8 cellular contexts compared by ENCODE assay signal in the genomic region with DNA sequence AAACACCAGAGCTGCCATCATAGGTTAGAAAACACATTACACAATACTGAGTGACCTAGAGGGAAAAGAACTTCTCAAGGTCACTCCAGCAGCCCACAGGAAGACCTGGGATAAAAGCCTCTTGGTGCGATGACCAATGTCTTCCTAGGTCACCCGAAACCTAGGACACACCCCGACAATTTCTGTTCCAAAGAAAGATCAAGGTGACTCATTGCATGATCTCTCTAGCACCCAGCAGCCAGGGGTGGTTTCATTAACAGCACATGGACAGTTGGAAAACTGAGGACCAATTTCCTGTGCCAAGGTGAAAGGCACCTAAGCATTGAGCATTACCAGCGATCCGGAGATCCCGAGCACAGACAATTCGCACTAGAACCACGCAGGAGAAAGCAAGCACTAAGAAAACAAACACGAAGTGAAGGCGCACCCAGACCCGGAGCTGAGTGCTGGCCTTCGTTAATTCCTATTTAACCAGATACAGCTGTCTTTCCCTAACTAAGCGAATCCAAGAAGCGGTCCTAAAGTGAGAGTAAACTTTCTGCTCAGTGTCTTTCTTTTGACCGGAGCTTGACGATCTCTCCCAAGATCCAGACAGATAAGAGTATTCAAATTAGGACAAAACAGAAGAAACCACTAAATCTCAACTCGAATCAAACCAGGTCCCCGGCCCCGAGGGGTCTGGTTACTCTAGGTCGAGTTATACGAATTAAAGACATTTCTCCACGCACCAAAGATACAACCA. TPM values are rescaled to one million over a fixed set of nuclear protein-coding genes. Genes with fewer than 3 reads are reported as not detected.
DNase-seq lines count a peak whose midpoint lies in the region; ATAC-seq and TF ChIP-seq lines count a peak whose summit lies in the region.

No MANE protein-coding gene starts in this region.

- no CpG with 5 or more reads among the region's 22 CpGs for WGBS in iPS DF 6.9 (ENCODE audit: insufficient coverage, insufficient read length)

- TF ChIP-seq CTCF in CD4-positive, alpha-beta T cell (IDR thresholded peaks at IDR 0.05), result no peak
- TF ChIP-seq CTCF in HEK293 (tag by site-specific recombination; IDR thresholded peaks at IDR 0.05), result no peak
- TF ChIP-seq CTCF in GM10248 (IDR thresholded peaks at IDR 0.05; ENCODE audit: control extremely low read depth, extremely low read depth, low read depth, missing control alignments), result no peak

- intact Hi-C loops in CD4-positive, alpha-beta T cell (cut with DNase I, micrococcal nuclease), result no loop called here

- POLR2A ChIA-PET in CD4-positive, alpha-beta T cell (lab: Charles Lee), result interaction anchor here (0.9 kb wide), 1 partner anchor 78 kb away, joined by 3 read pairs; a partner anchor contains a TSS
- POLR2A ChIA-PET in HEK293 (lab: Yijun Ruan, JAX), result interaction anchor here (0.7 to 1.0 kb wide), 2 partner anchors 11 to 619 kb away, joined by 3 read pairs; a partner anchor contains a TSS
- POLR2A ChIA-PET in GM10248 (lab: Yijun Ruan, JAX), result no interaction called here

- ATAC-seq in CD4-positive, alpha-beta T cell (ENCODE audit: poor library complexity), result no peak
- ATAC-seq in activated naive CD8-positive, alpha-beta T cell treated with anti-CD3 and anti-CD28 coated beads, Interleukin-2, amount 50 U/mL, for 24 hours, result no peak

- peaks cover 57% of the 10 kb centered on the region for H3K27me3 ChIP-seq in CD4-positive, alpha-beta T cell (ENCODE audit: control insufficient read depth, insufficient read depth, low read length)
- peaks cover 23% of the 10 kb centered on the region for H3K27me3 ChIP-seq in iPS DF 6.9 (ENCODE audit: control insufficient read depth, insufficient read depth, low read length)

- CTCF ChIA-PET in CD4-positive, alpha-beta T cell (lab: Charles Lee), result no interaction called here
- CTCF ChIA-PET in HEK293 (lab: Yijun Ruan, JAX), result interaction anchor here (0.6 to 1.3 kb wide), 6 partner anchors 14 to 79 kb away, joined by 3 to 6 read pairs (median 3); no protein-coding TSS in a partner anchor
- CTCF ChIA-PET in GM10248 (lab: Yijun Ruan, JAX), result interaction anchor here (0.8 to 1.6 kb wide), 7 partner anchors 8 to 74 kb away, joined by 3 to 7 read pairs (median 5); no protein-coding TSS in a partner anchor

- H3K4me3 ChIP-seq in HEK293 (ENCODE audit: low read depth, low read length) (peak overlapping the region; percentile 73), iPS DF 6.9 (ENCODE audit: low read length) (peak overlapping the region; percentile 57; the same call in 1 of the 2 replicates), skin epidermis (peak overlapping the region; percentile 37 to 68 (median 45))

- no peak overlapping the region for H3K27ac Mint-ChIP-seq in CD4-positive, alpha-beta T cell
- no peak overlapping the region for H3K27ac Mint-ChIP-seq in activated naive CD8-positive, alpha-beta T cell treated with anti-CD3 and anti-CD28 coated beads, Interleukin-2, amount 50 U/mL, for 24 hours

- H3K9me3 ChIP-seq in CD4-positive, alpha-beta T cell (ENCODE audit: control insufficient read depth, low read length), result no peaks in the 10 kb centered on the region
- no peaks in the 10 kb centered on the region for H3K9me3 ChIP-seq in HEK293 (ENCODE audit: control insufficient read depth, insufficient read depth, low read depth, low read length)
- H3K9me3 ChIP-seq in iPS DF 6.9 (ENCODE audit: control insufficient read depth, insufficient read depth, low read length), result no peaks in the 10 kb centered on the region

- peaks cover 7% of the 10 kb centered on the region for H3K4me1 ChIP-seq in HEK293 (ENCODE audit: control insufficient read depth, insufficient read depth, low read length)
- 0 out of 2 replicates have a peak, but pooled peaks cover 1% of the 10 kb centered on the region for H3K4me1 ChIP-seq in iPS DF 6.9 (ENCODE audit: control insufficient read depth, insufficient read depth, low read length)

- no peak overlapping the region for H3K27ac ChIP-seq in CD4-positive, alpha-beta T cell (ENCODE audit: low read depth, low read length)
- H3K27ac ChIP-seq in HEK293 (ENCODE audit: extremely low read depth, low read depth, low read length), result peak overlapping the region; percentile 76
- H3K27ac ChIP-seq in iPS DF 6.9 (ENCODE audit: low read length), result no peak overlapping the region
- peak overlapping the region in 12 of 21 experiments; percentile 20 to 84 (median 74) for H3K27ac ChIP-seq in skin epidermis

- H3K4me3 Mint-ChIP-seq in CD4-positive, alpha-beta T cell, result peak overlapping the region; percentile 73
- peak overlapping the region; percentile 74 for H3K4me3 Mint-ChIP-seq in activated naive CD8-positive, alpha-beta T cell treated with anti-CD3 and anti-CD28 coated beads, Interleukin-2, amount 50 U/mL, for 24 hours

- H3K27me3 Mint-ChIP-seq in CD4-positive, alpha-beta T cell, result peaks cover 60% of the 10 kb centered on the region
- H3K27me3 Mint-ChIP-seq in activated naive CD8-positive, alpha-beta T cell treated with anti-CD3 and anti-CD28 coated beads, Interleukin-2, amount 50 U/mL, for 24 hours, result peaks cover 40% of the 10 kb centered on the region

- no peak for DNase-seq in CD4-positive, alpha-beta T cell
- peak; percentile 2 for DNase-seq in activated naive CD8-positive, alpha-beta T cell treated with anti-CD3 and anti-CD28 coated beads, Interleukin-2, amount 50 U/mL, for 24 hours
- DNase-seq in iPS DF 6.9 (ENCODE audit: low read depth, low spot score) (no peak), Ammon's horn (ENCODE audit: low spot score) (no peak), GM10248 (ENCODE audit: extremely low spot score) (no peak), foreskin melanocyte (no peak)

- H3K36me3 Mint-ChIP-seq in CD4-positive, alpha-beta T cell (ENCODE audit: low read depth), result no peaks in the 10 kb centered on the region
- no peaks in the 10 kb centered on the region for H3K36me3 Mint-ChIP-seq in activated naive CD8-positive, alpha-beta T cell treated with anti-CD3 and anti-CD28 coated beads, Interleukin-2, amount 50 U/mL, for 24 hours (ENCODE audit: low read depth)

- H3K36me3 ChIP-seq in HEK293 (ENCODE audit: control insufficient read depth in 2 of 2, insufficient read depth in 1 of 2, low read length in 2 of 2), result no peaks in the 10 kb centered on the region
- H3K36me3 ChIP-seq in iPS DF 6.9 (ENCODE audit: control insufficient read depth, insufficient read depth, low read length), result no peaks in the 10 kb centered on the region

- no peaks in the 10 kb centered on the region for H3K9me3 Mint-ChIP-seq in CD4-positive, alpha-beta T cell
- H3K9me3 Mint-ChIP-seq in activated naive CD8-positive, alpha-beta T cell treated with anti-CD3 and anti-CD28 coated beads, Interleukin-2, amount 50 U/mL, for 24 hours, result no peaks in the 10 kb centered on the region

- peaks cover 17% of the 10 kb centered on the region for H3K4me1 Mint-ChIP-seq in CD4-positive, alpha-beta T cell (ENCODE audit: low read depth)
- peaks cover 20% of the 10 kb centered on the region for H3K4me1 Mint-ChIP-seq in activated naive CD8-positive, alpha-beta T cell treated with anti-CD3 and anti-CD28 coated beads, Interleukin-2, amount 50 U/mL, for 24 hours

TF ChIP-seq in HEK293, 187 proteins besides CTCF, POLR2A, EP300 and RAD21 (continues in another document):
- TF ChIP-seq ZBTB20 (tag by site-specific recombination; IDR thresholded peaks at IDR 0.05) (peak; percentile 50), ZBTB17 (tag by site-specific recombination; IDR thresholded peaks at IDR 0.05) (peak; percentile 77), ZNF214 (tag by site-specific recombination; IDR thresholded peaks at IDR 0.05; ENCODE audit: borderline replicate concordance) (no peak), ZNF274 (IDR thresholded peaks at IDR 0.05; ENCODE audit: low read length) (no peak), ZNF274 (tag by site-specific recombination; IDR thresholded peaks at IDR 0.05; ENCODE audit: borderline replicate concordance) (no peak), ZNF366 (tag by site-specific recombination; conservative IDR thresholded peaks at IDR 0.05) (peak; percentile 68), ZNF830 (tag by site-specific recombination; IDR thresholded peaks at IDR 0.05; ENCODE audit: low read depth) (no peak), ZEB2 (tag by site-specific recombination; IDR thresholded peaks at IDR 0.05) (0 out of 2 replicates have a peak, but pooled peaks have one; percentile 32), ZNF138 (tag by site-specific recombination; IDR thresholded peaks at IDR 0.05; ENCODE audit: borderline replicate concordance) (no peak), ZSCAN30 (tag by site-specific recombination; IDR thresholded peaks at IDR 0.05) (0 out of 2 replicates have a peak, but pooled peaks have one; percentile 23), ZNF239 (tag by site-specific recombination; IDR thresholded peaks at IDR 0.05) (no peak), KLF7 (tag by site-specific recombination; IDR thresholded peaks at IDR 0.05; ENCODE audit: borderline replicate concordance) (no peak), ZNF311 (tag by site-specific recombination; IDR thresholded peaks at IDR 0.05; ENCODE audit: borderline replicate concordance) (no peak), ZNF354C (tag by site-specific recombination; IDR thresholded peaks at IDR 0.05; ENCODE audit: borderline replicate concordance, low read depth) (no peak), ZNF423 (tag by site-specific recombination; IDR thresholded peaks at IDR 0.05) (no peak), RBAK (tag by site-specific recombination; IDR thresholded peaks at IDR 0.05) (no peak), ZIC2 (tag by site-specific recombination; IDR thresholded peaks at IDR 0.05) (no peak), ZFP3 (tag by site-specific recombination; IDR thresholded peaks at IDR 0.05; ENCODE audit: low read depth) (no peak), ZNF23 (tag by site-specific recombination; IDR thresholded peaks at IDR 0.05; ENCODE audit: borderline replicate concordance) (no peak), ZNF600 (tag by site-specific recombination; IDR thresholded peaks at IDR 0.05) (peak; percentile 79), ZNF629 (tag by site-specific recombination; IDR thresholded peaks at IDR 0.05) (no peak; the same call in 1 of the 2 replicates)
- TF ChIP-seq, protein P1, sequence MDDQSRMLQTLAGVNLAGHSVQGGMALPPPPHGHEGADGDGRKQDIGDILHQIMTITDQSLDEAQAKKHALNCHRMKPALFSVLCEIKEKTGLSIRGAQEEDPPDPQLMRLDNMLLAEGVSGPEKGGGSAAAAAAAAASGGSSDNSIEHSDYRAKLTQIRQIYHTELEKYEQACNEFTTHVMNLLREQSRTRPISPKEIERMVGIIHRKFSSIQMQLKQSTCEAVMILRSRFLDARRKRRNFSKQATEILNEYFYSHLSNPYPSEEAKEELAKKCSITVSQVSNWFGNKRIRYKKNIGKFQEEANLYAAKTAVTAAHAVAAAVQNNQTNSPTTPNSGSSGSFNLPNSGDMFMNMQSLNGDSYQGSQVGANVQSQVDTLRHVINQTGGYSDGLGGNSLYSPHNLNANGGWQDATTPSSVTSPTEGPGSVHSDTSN (CRISPR knock-in tag; IDR thresholded peaks at IDR 0.05), result no peak

RNA-seq across cellular contexts. Expression of a gene that starts 1.4 kb away (rescaled TPM):
- total RNA-seq in CD4-positive, alpha-beta T cell, result under 1 TPM; 0.14 to 0.20 TPM

Comparison
In these comparisons a context has a peak if more than half of its experiments do, and no peak if none do; other contexts are left out.
1. H3K27ac ChIP-seq: peak in HEK293 (single experiment) and skin epidermis (12 of 21); none in CD4-positive, alpha-beta T cell (single experiment) and iPS DF 6.9 (single experiment).
2. Peak in every context shown above with its lines, with median percentiles within 50 percentile points of each other: H3K4me3 ChIP-seq.